9 cellular contexts compared by ENCODE assay signal in the genomic region with DNA sequence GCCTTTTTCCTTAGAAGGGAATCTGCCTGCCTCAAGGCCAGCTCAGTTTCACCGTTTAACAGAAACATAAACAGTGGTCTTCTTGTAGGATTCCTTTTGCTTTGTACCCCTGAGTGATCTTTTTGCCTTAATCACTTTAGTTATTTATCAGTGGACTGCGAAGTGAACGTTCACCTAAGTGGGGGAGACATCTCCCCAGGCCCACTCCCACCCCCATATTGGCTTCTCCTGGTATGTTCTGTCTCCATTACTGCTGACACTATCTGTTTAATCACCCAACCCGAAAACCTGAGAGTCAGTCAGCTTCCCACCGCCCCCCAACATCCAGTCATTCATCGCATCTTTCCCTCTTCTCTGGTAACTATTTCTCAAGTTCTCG. TPM values are rescaled to one million over a fixed set of nuclear protein-coding genes. Genes with fewer than 3 reads are reported as not detected.
DNase-seq lines count a peak whose midpoint lies in the region; ATAC-seq and TF ChIP-seq lines count a peak whose summit lies in the region.
"Had no signal": no experiment of that assay in that cellular context is flagged by ENCODE, and none has a peak within 500 bp of the region (broad histone marks: within the 10 kb centered on the region; RNA-seq: fewer than 3 reads in every experiment).

No MANE protein-coding gene starts in this region.

- H3K9me2 ChIP-seq in HCT116 (ENCODE audit: insufficient read depth) = no peaks in the 10 kb centered on the region

- no peaks in the 10 kb centered on the region for H3K9me3 ChIP-seq in HCT116 (ENCODE audit: control insufficient read depth in 1 of 2, insufficient read depth in 1 of 2, low read depth in 1 of 2, low read length in 2 of 2)

- no peak overlapping the region for H3K9ac ChIP-seq in HCT116 (ENCODE audit: low read length)

- peaks cover 53% of the 10 kb centered on the region for H3K36me3 Mint-ChIP-seq in activated naive CD8-positive, alpha-beta T cell treated with anti-CD3 and anti-CD28 coated beads, Interleukin-2, amount 50 U/mL, for 24 hours (ENCODE audit: low read depth)
- peaks cover 27% of the 10 kb centered on the region for H3K36me3 Mint-ChIP-seq in memory B cell

- ATAC-seq in HCT116 (no peak), memory B cell (ENCODE audit: low read depth) (no peak), HG03108 (IDR thresholded peaks at IDR 0.05; ENCODE audit: unreplicated experiment) (no peak), HG03354 (IDR thresholded peaks at IDR 0.05; ENCODE audit: poor library complexity, severe bottlenecking, unreplicated experiment) (no peak)
- ATAC-seq in activated naive CD8-positive, alpha-beta T cell treated with anti-CD3 and anti-CD28 coated beads, Interleukin-2, amount 50 U/mL, for 24 hours = no peak

- H3K4me1 ChIP-seq in HCT116 (ENCODE audit: control insufficient read depth in 1 of 2, insufficient read depth in 2 of 2, low read length in 2 of 2) = peaks cover 6 to 12% of the 10 kb centered on the region in 2 experiments; a peak in 3 of 4 replicates

- CTCF ChIA-PET in AG04449 (lab: Yijun Ruan, JAX) (interaction anchor here (0.9 to 2.7 kb wide), 5 partner anchors 13 to 112 kb away, joined by 3 to 17 read pairs (median 5); a partner anchor contains a TSS), HCT116 (lab: Charles Lee) (no interaction called here)

- RAD21 ChIA-PET in HCT116 (lab: Charles Lee; ENCODE audit: low non-redundant PET in 1 of 2, low total read pairs in 2 of 2, uncharacterized antibody in 2 of 2, unreplicated experiment in 2 of 2) = interaction anchor here in 1 of 2 experiments (0.7 kb wide), 1 partner anchor 69 kb away, joined by 4 read pairs; no protein-coding TSS in a partner anchor

- no peaks in the 10 kb centered on the region for H3K27me3 Mint-ChIP-seq in activated naive CD8-positive, alpha-beta T cell treated with anti-CD3 and anti-CD28 coated beads, Interleukin-2, amount 50 U/mL, for 24 hours
- no peaks in the 10 kb centered on the region for H3K27me3 Mint-ChIP-seq in memory B cell

- H3K27ac Mint-ChIP-seq in activated naive CD8-positive, alpha-beta T cell treated with anti-CD3 and anti-CD28 coated beads, Interleukin-2, amount 50 U/mL, for 24 hours = peak overlapping the region; percentile 50
- no peak overlapping the region for H3K27ac Mint-ChIP-seq in memory B cell

- POLR2A ChIA-PET in AG04449 (lab: Yijun Ruan, JAX) = interaction anchor here (0.8 kb wide), 1 partner anchor 93 kb away, joined by 3 read pairs; no protein-coding TSS in a partner anchor
- POLR2A ChIA-PET in HCT116 (lab: Charles Lee) = no interaction called here

- peak overlapping the region; percentile 92 for H3K4me3 Mint-ChIP-seq in activated naive CD8-positive, alpha-beta T cell treated with anti-CD3 and anti-CD28 coated beads, Interleukin-2, amount 50 U/mL, for 24 hours
- peak overlapping the region; percentile 54 for H3K4me3 Mint-ChIP-seq in memory B cell

- no TSS peak for BruUV-seq in HCT116 (replicated peaks; lab: Mats Ljungman, UMichigan)

- peak overlapping the region; percentile 79; the same call in 1 of the 2 replicates for H3K4me2 ChIP-seq in HCT116 (ENCODE audit: low read length)

- TF ChIP-seq CTCF in AG04449 (IDR thresholded peaks at IDR 0.05; ENCODE audit: insufficient read depth, low read length, missing control alignments) = no peak
- TF ChIP-seq CTCF in HCT116 (IDR thresholded peaks at IDR 0.05 in 2 of 3, conservative IDR thresholded peaks at IDR 0.05 in 1 of 3; ENCODE audit: borderline replicate concordance in 1 of 3, insufficient read depth in 1 of 3, low read depth in 2 of 3, low read length in 2 of 3) = no peak

- H3K27me3 ChIP-seq in HCT116 (ENCODE audit: insufficient read depth, low read length) = no peaks in the 10 kb centered on the region

- H2AFZ ChIP-seq in HCT116 (ENCODE audit: low read depth, low read length, poor library complexity, severe bottlenecking) = no peak overlapping the region

- TF ChIP-seq POLR2A in HCT116 (IDR thresholded peaks at IDR 0.05; ENCODE audit: borderline replicate concordance, extremely low read depth, insufficient read depth, insufficient read length) = no peak

- DNase-seq in AG04449 (ENCODE audit: low read depth, low spot score) = no peak
- DNase-seq in HCT116 (ENCODE audit: low read depth, low spot score) = no peak
- no peak for DNase-seq in activated naive CD8-positive, alpha-beta T cell treated with anti-CD3 and anti-CD28 coated beads, Interleukin-2, amount 50 U/mL, for 24 hours
- DNase-seq in memory B cell (ENCODE audit: low spot score in 2 of 2) = no peak
- no peak for DNase-seq in OCI-M1 (lab: John Stamatoyannopoulos, UW)
- DNase-seq in superior temporal gyrus (ENCODE audit: extremely low spot score) = no peak
- DNase-seq: activated gamma-delta T cell treated with Interleukin-2 at 50 U/mL for 16 hours had no signal

- no peak for TF ChIP-seq RAD21 in HCT116 (IDR thresholded peaks at IDR 0.05; ENCODE audit: low read depth)

- no peaks in the 10 kb centered on the region; the same call in 1 of the 2 replicates for H4K20me1 ChIP-seq in HCT116 (ENCODE audit: insufficient read depth)

- H3K27ac ChIP-seq in HCT116 (ENCODE audit: low read depth, low read length) = no peak overlapping the region

- H3K9me3 Mint-ChIP-seq in activated naive CD8-positive, alpha-beta T cell treated with anti-CD3 and anti-CD28 coated beads, Interleukin-2, amount 50 U/mL, for 24 hours = no peaks in the 10 kb centered on the region
- no peaks in the 10 kb centered on the region for H3K9me3 Mint-ChIP-seq in memory B cell

- peaks cover 64% of the 10 kb centered on the region for H3K79me2 ChIP-seq in HCT116 (ENCODE audit: insufficient read depth, low read length)

- intact Hi-C loops in HCT116 (cut with micrococcal nuclease) = loop anchor here (5.0 kb wide), 1 partner anchor 89 kb away; a partner anchor contains a TSS

- peak overlapping the region; percentile 90 for H3K4me3 ChIP-seq in AG04449 (ENCODE audit: low read depth, low read length)
- H3K4me3 ChIP-seq in HCT116 (replicated peaks in 1 of 2; ENCODE audit: low read depth in 1 of 2, low read length in 2 of 2) = no peak overlapping the region

- peaks cover 25 to 30% of the 10 kb centered on the region in 2 experiments; a peak in 3 of 4 replicates for H3K36me3 ChIP-seq in HCT116 (ENCODE audit: control insufficient read depth in 1 of 2, insufficient read depth in 2 of 2, low read length in 2 of 2)

- peaks cover 69% of the 10 kb centered on the region for H3K4me1 Mint-ChIP-seq in activated naive CD8-positive, alpha-beta T cell treated with anti-CD3 and anti-CD28 coated beads, Interleukin-2, amount 50 U/mL, for 24 hours
- peaks cover 35% of the 10 kb centered on the region for H3K4me1 Mint-ChIP-seq in memory B cell

TF ChIP-seq in HCT116, 20 proteins besides CTCF, POLR2A, EP300 and RAD21 (continues in another document):
- TF ChIP-seq ELF1 (IDR thresholded peaks at IDR 0.05; ENCODE audit: borderline replicate concordance, low read depth) (no peak), EZH2 (IDR thresholded peaks at IDR 0.05) (no peak), SP1 (IDR thresholded peaks at IDR 0.05; ENCODE audit: low read depth) (no peak), CEBPB (IDR thresholded peaks at IDR 0.05; ENCODE audit: low read depth) (no peak), CBX3 (IDR thresholded peaks at IDR 0.05; ENCODE audit: low read depth) (no peak), FOSL1 (IDR thresholded peaks at IDR 0.05; ENCODE audit: low read depth) (no peak), YY1 (IDR thresholded peaks at IDR 0.05; ENCODE audit: extremely low read depth, insufficient replicate concordance, low read depth, low read length) (no peak), EZH2phosphoT487 (IDR thresholded peaks at IDR 0.05; ENCODE audit: borderline replicate concordance) (no peak), SIN3A (IDR thresholded peaks at IDR 0.05; ENCODE audit: low read depth) (no peak), ZFX (IDR thresholded peaks at IDR 0.05) (no peak), TCF7L2 (IDR thresholded peaks at IDR 0.05; ENCODE audit: borderline replicate concordance, extremely low read depth, insufficient read depth, insufficient read length) (no peak), ZNF274 (IDR thresholded peaks at IDR 0.05; ENCODE audit: low read depth, low read length) (no peak)
- TF ChIP-seq, protein P1, sequence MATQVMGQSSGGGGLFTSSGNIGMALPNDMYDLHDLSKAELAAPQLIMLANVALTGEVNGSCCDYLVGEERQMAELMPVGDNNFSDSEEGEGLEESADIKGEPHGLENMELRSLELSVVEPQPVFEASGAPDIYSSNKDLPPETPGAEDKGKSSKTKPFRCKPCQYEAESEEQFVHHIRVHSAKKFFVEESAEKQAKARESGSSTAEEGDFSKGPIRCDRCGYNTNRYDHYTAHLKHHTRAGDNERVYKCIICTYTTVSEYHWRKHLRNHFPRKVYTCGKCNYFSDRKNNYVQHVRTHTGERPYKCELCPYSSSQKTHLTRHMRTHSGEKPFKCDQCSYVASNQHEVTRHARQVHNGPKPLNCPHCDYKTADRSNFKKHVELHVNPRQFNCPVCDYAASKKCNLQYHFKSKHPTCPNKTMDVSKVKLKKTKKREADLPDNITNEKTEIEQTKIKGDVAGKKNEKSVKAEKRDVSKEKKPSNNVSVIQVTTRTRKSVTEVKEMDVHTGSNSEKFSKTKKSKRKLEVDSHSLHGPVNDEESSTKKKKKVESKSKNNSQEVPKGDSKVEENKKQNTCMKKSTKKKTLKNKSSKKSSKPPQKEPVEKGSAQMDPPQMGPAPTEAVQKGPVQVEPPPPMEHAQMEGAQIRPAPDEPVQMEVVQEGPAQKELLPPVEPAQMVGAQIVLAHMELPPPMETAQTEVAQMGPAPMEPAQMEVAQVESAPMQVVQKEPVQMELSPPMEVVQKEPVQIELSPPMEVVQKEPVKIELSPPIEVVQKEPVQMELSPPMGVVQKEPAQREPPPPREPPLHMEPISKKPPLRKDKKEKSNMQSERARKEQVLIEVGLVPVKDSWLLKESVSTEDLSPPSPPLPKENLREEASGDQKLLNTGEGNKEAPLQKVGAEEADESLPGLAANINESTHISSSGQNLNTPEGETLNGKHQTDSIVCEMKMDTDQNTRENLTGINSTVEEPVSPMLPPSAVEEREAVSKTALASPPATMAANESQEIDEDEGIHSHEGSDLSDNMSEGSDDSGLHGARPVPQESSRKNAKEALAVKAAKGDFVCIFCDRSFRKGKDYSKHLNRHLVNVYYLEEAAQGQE (IDR thresholded peaks at IDR 0.05; ENCODE audit: low read depth) = no peak
- TF ChIP-seq, protein P2, sequence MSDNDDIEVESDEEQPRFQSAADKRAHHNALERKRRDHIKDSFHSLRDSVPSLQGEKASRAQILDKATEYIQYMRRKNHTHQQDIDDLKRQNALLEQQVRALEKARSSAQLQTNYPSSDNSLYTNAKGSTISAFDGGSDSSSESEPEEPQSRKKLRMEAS (IDR thresholded peaks at IDR 0.05) = no peak

RNA-seq across cellular contexts. Expression of a gene that starts 1.4 kb away (rescaled TPM):
- 44.3 TPM for total RNA-seq in HCT116 (2021; ENCODE audit: unreplicated experiment)
- 9.1 and 12.5 TPM in 2 replicates for polyA plus RNA-seq in HCT116 (2012)

RNA-seq across cellular contexts. Expression of a gene that starts 1.6 kb away (rescaled TPM):
- total RNA-seq in HCT116 (2021; ENCODE audit: unreplicated experiment) = 1.1 TPM
- 0.20 and 0.25 TPM in 2 replicates for polyA plus RNA-seq in HCT116 (2012)
